ENCODE assay signal across 2 cellular contexts in the genomic region with DNA sequence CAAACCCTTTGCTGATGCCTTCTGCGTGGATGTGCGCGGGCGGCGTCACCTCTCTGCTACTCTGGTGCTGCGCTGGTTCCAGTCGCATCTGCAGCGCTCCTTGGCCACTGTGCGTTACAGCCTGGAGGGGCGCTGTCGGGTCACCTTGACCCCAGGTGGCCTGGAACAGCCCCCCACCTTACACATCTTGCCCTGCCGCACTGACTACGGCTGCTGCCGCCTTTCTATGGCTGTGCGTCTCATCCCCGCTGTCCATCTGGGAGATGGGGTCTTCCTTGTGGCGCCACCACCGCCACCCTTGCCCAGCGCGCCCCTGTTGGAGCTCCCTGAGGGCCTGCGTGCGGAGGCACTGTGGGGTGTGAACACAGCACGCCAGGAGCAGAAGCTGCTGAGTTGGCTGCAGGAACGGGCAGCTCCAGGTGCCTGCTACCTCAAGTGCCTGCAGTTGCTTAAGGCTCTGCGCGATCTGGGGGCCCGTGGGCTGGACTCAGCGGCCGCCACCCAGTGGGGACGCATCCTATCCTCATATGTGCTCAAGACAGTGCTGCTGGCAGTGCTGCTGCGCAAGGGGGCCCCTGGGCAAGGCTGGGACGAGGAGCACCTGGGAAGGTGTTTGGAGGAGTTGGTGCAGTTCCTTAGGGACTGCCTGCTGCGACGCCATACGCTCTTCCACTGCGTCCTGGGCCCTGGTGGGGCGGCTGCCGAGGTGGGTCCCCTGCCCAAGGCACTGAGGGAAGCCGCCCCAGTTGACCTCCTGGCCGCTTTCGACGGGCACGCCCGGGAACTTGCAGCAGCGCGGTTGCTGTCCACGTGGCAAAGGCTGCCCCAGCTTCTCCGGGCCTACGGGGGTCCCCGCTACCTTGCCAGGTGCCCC.
A peak's percentile ranks its signal among the peaks of the same experiment; 100 is the strongest.
TF ChIP-seq lines count a peak whose summit lies in the region.

No MANE protein-coding gene starts in this region.

TF ChIP-seq in K562, 482 proteins besides CTCF, POLR2A, EP300 and RAD21:
- TF ChIP-seq RBFOX2 (IDR thresholded peaks at IDR 0.05; ENCODE audit: low read depth, low read length) (0 out of 2 replicates have a peak, but pooled peaks have one; percentile 30), SPI1 (IDR thresholded peaks at IDR 0.05; ENCODE audit: borderline replicate concordance, low read depth, low read length) (no peak)
- TF ChIP-seq, protein P1, sequence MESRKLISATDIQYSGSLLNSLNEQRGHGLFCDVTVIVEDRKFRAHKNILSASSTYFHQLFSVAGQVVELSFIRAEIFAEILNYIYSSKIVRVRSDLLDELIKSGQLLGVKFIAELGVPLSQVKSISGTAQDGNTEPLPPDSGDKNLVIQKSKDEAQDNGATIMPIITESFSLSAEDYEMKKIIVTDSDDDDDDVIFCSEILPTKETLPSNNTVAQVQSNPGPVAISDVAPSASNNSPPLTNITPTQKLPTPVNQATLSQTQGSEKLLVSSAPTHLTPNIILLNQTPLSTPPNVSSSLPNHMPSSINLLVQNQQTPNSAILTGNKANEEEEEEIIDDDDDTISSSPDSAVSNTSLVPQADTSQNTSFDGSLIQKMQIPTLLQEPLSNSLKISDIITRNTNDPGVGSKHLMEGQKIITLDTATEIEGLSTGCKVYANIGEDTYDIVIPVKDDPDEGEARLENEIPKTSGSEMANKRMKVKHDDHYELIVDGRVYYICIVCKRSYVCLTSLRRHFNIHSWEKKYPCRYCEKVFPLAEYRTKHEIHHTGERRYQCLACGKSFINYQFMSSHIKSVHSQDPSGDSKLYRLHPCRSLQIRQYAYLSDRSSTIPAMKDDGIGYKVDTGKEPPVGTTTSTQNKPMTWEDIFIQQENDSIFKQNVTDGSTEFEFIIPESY (CRISPR knock-in tag; IDR thresholded peaks at IDR 0.05), result peak; percentile 46; the same call in 1 of the 2 replicates

TF ChIP-seq in GM12891, 5 proteins besides CTCF, POLR2A, EP300 and RAD21:
- TF ChIP-seq POLR2AphosphoS5 (IDR thresholded peaks at IDR 0.05; ENCODE audit: low read depth, low read length) (no peak), POU2F2 (IDR thresholded peaks at IDR 0.05; ENCODE audit: low read depth, low read length) (no peak), TAF1 (IDR thresholded peaks at IDR 0.05; ENCODE audit: low read depth, low read length) (no peak), SPI1 (IDR thresholded peaks at IDR 0.05; ENCODE audit: low read depth, low read length) (no peak), PAX5 (IDR thresholded peaks at IDR 0.05; ENCODE audit: insufficient read depth, low read length, severe bottlenecking) (no peak)
